In genomic region chr10:102853944-102854694, GRCh38 we compare ENCODE assay signal across 8 cellular contexts. TPM values are rescaled to one million over a fixed set of nuclear protein-coding genes. Genes with fewer than 3 reads are reported as not detected.
DNase-seq lines count a peak whose midpoint lies in the region; ATAC-seq and TF ChIP-seq lines count a peak whose summit lies in the region.

BORCS7 (plus strand) TSS chr10:102854259; CDS start chr10:102854287, 28 bp downstream.

- H3K4me3 ChIP-seq in RWPE2 (ENCODE audit: severe bottlenecking) (peak within 1 kb of the TSS; percentile 82), fibroblast of the aortic adventitia (ENCODE audit: low read depth, low read length) (peak within 1 kb of the TSS; percentile 92)

- DNase-seq in EH (ENCODE audit: low read depth) (peak; percentile 97), H4 (ENCODE audit: low spot score) (peak; percentile 98), LoVo (ENCODE audit: low spot score) (peak; percentile 93), RWPE2 (ENCODE audit: low spot score) (peak; percentile 93), fibroblast of the aortic adventitia (ENCODE audit: low read depth) (peak; percentile 98)
- DNase-seq in activated effector memory CD4-positive, alpha-beta T cell treated with Interleukin-2 at 50 U/mL for 16 hours, result peak; percentile 75

- TF ChIP-seq CTCF in RWPE2 (IDR thresholded peaks at IDR 0.05; ENCODE audit: poor library complexity, severe bottlenecking), result no peak
- no peak for TF ChIP-seq CTCF in fibroblast of the aortic adventitia (IDR thresholded peaks at IDR 0.05; ENCODE audit: insufficient read depth, low read length)
- no peak for TF ChIP-seq CTCF in nephron (IDR thresholded peaks at IDR 0.05; ENCODE audit: unreplicated experiment in 3 of 3)

- H3K4me1 Mint-ChIP-seq in nephron, result peaks cover 16% of the 10 kb centered on the region
- H3K4me1 Mint-ChIP-seq in stimulated activated naive CD8-positive, alpha-beta T cell treated with anti-CD3 and anti-CD28 coated beads, Interleukin-15, Interleukin-2, amounts not matched to agents 100 ng/mL and 50 ng/mL, for 24 hours (ENCODE audit: low read depth), result peaks cover 27% of the 10 kb centered on the region

- H3K36me3 Mint-ChIP-seq in nephron (ENCODE audit: low read depth), result no peaks in the 10 kb centered on the region
- no peaks in the 10 kb centered on the region for H3K36me3 Mint-ChIP-seq in stimulated activated naive CD8-positive, alpha-beta T cell treated with anti-CD3 and anti-CD28 coated beads, Interleukin-15, Interleukin-2, amounts not matched to agents 100 ng/mL and 50 ng/mL, for 24 hours (ENCODE audit: low read depth)

- H3K4me1 ChIP-seq in RWPE2 (ENCODE audit: insufficient read depth, poor library complexity, severe bottlenecking), result peaks cover 18% of the 10 kb centered on the region

- no peaks in the 10 kb centered on the region for H3K36me3 ChIP-seq in RWPE2 (ENCODE audit: low read depth)

- peak within 1 kb of the TSS; percentile 94 to 99 (median 98) for H3K27ac Mint-ChIP-seq in nephron
- peak within 1 kb of the TSS; percentile 97 for H3K27ac Mint-ChIP-seq in stimulated activated naive CD8-positive, alpha-beta T cell treated with anti-CD3 and anti-CD28 coated beads, Interleukin-15, Interleukin-2, amounts not matched to agents 100 ng/mL and 50 ng/mL, for 24 hours

- ATAC-seq in RWPE2 (ENCODE audit: low read depth), result peak; percentile 99

- no peaks in the 10 kb centered on the region for H3K27me3 ChIP-seq in RWPE2 (ENCODE audit: insufficient read depth, poor library complexity, severe bottlenecking)

- H3K27ac ChIP-seq in RWPE2 (ENCODE audit: poor library complexity, severe bottlenecking), result peak within 1 kb of the TSS; percentile 32

- H3K9me3 ChIP-seq in RWPE2 (ENCODE audit: severe bottlenecking), result no peaks in the 10 kb centered on the region

- H3K9me3 Mint-ChIP-seq in nephron, result no peaks in the 10 kb centered on the region
- no peaks in the 10 kb centered on the region for H3K9me3 Mint-ChIP-seq in stimulated activated naive CD8-positive, alpha-beta T cell treated with anti-CD3 and anti-CD28 coated beads, Interleukin-15, Interleukin-2, amounts not matched to agents 100 ng/mL and 50 ng/mL, for 24 hours

- H3K27me3 Mint-ChIP-seq in nephron (ENCODE audit: low read depth), result peaks cover under 1% of the 10 kb centered on the region
- H3K27me3 Mint-ChIP-seq in stimulated activated naive CD8-positive, alpha-beta T cell treated with anti-CD3 and anti-CD28 coated beads, Interleukin-15, Interleukin-2, amounts not matched to agents 100 ng/mL and 50 ng/mL, for 24 hours, result no peaks in the 10 kb centered on the region

- H3K4me3 Mint-ChIP-seq in nephron, result peak within 1 kb of the TSS; percentile 89 to 96 (median 90)
- H3K4me3 Mint-ChIP-seq in stimulated activated naive CD8-positive, alpha-beta T cell treated with anti-CD3 and anti-CD28 coated beads, Interleukin-15, Interleukin-2, amounts not matched to agents 100 ng/mL and 50 ng/mL, for 24 hours, result peak within 1 kb of the TSS; percentile 97

RNA-seq across cellular contexts. Expression of gene BORCS7, which starts in this region (rescaled TPM):
- 19.1 and 25.1 TPM in 2 replicates for total RNA-seq in H4 (2014; rRNA removed; shearing (Covaris generic))
- 12.2 and 23.9 TPM in 2 replicates for total RNA-seq in fibroblast of the aortic adventitia (ENCODE audit: low replicate concordance)

Comparison
In these comparisons a context has a peak if more than half of its experiments do, and no peak if none do; other contexts are left out.
1. Peak in every context shown above with its lines: DNase-seq, ATAC-seq, H3K4me3 ChIP-seq and H3K27ac ChIP-seq.